ENCODE assay signal across 8 cellular contexts in genomic region chr17:74873036-74873873, GRCh38.
DNase-seq lines count a peak whose midpoint lies in the region; ATAC-seq and TF ChIP-seq lines count a peak whose summit lies in the region.

No MANE protein-coding gene starts in this region.

- peak; percentile 100 for DNase-seq in NCI-H69 (lab: John Stamatoyannopoulos, UW)
- peak; percentile 99 for DNase-seq in activated CD4-positive, alpha-beta T cell treated with anti-CD3 and anti-CD28 coated beads, Interleukin-2, amount 50 U/mL, for 1 hour
- DNase-seq in dedifferentiated amniotic fluid mesenchymal stem cell (ENCODE audit: extremely low spot score), result peak; percentile 100
- peak; percentile 100 for DNase-seq in left kidney (ENCODE audit: low read depth, low spot score)
- DNase-seq in stimulated activated CD4-positive, alpha-beta T cell treated with anti-CD3 and anti-CD28 coated beads, Interleukin-1b, Interleukin-23, amount 100 ng/mL, for 48 hours, result peak; percentile 99

- ATAC-seq in GM19372 (IDR thresholded peaks at IDR 0.05; ENCODE audit: low read depth, unreplicated experiment) (peak; percentile 92), HG03521 (IDR thresholded peaks at IDR 0.05; ENCODE audit: unreplicated experiment) (peak; percentile 87)

- no peak for TF ChIP-seq CTCF in C4-2B (conservative IDR thresholded peaks at IDR 0.05)

- peak overlapping the region; percentile 87 for H3K27ac ChIP-seq in C4-2B

Comparison
In these comparisons a context has a peak if more than half of its experiments do, and no peak if none do; other contexts are left out.
1. Peak in every context shown above with its lines: DNase-seq, ATAC-seq and H3K27ac ChIP-seq.